ENCODE assay signal across 13 cellular contexts in genomic region chr17:27407916-27408846, GRCh38. TPM values are rescaled to one million over a fixed set of nuclear protein-coding genes. Genes with fewer than 3 reads are reported as not detected.
DNase-seq lines count a peak whose midpoint lies in the region; ATAC-seq, FAIRE-seq and TF ChIP-seq lines count a peak whose summit lies in the region.
"Had no signal": no experiment of that assay in that cellular context is flagged by ENCODE, and none has a peak within 500 bp of the region (broad histone marks: within the 10 kb centered on the region; RNA-seq: fewer than 3 reads in every experiment).

No MANE protein-coding gene starts in this region.

- no TSS peak for BruUV-seq in PC-9 (replicated peaks; lab: Mats Ljungman, UMichigan)

- no peaks in the 10 kb centered on the region for H3K9me2 ChIP-seq in PC-9 (ENCODE audit: insufficient read depth)

- no peak overlapping the region for H3K18ac ChIP-seq in H9 (ENCODE audit: insufficient read length, low read depth, low read length)

- H3K9ac ChIP-seq in H9 (ENCODE audit: extremely low read depth, insufficient read length, low read length), result no peak overlapping the region

- H2BK20ac ChIP-seq in H9 (ENCODE audit: low read depth, low read length, poor library complexity, severe bottlenecking), result no peak overlapping the region

- H3K36me3 ChIP-seq in PC-9 (ENCODE audit: low read depth) (no peaks in the 10 kb centered on the region), pancreas (no peaks in the 10 kb centered on the region)

- intact Hi-C loops in PC-9 (cut with micrococcal nuclease; ENCODE audit: unreplicated experiment) (no loop called here), pancreas (cut with DNase I) (no loop called here)

- H3K23me2 ChIP-seq in H9 (ENCODE audit: insufficient read length, low read depth, low read length, poor library complexity, severe bottlenecking), result no peaks in the 10 kb centered on the region

- no peaks in the 10 kb centered on the region for H3K9me3 ChIP-seq in PC-9 (ENCODE audit: insufficient read depth, low read depth)
- no peaks in the 10 kb centered on the region for H3K9me3 ChIP-seq in pancreas
- no peaks in the 10 kb centered on the region for H3K9me3 ChIP-seq in H9 (ENCODE audit: control insufficient read depth, low read depth, low read length)

- H3K23ac ChIP-seq in H9 (ENCODE audit: insufficient read length, low read depth, low read length), result no peak overlapping the region

- H3K4me2 ChIP-seq in PC-9 (no peak overlapping the region), H9 (ENCODE audit: insufficient read depth, insufficient read length, low read length) (no peak overlapping the region)

- DNase-seq in D721Med (ENCODE audit: insufficient read length, low spot score) (no peak), PC-9 (peak; percentile 43 to 53), fibroblast of gingiva (ENCODE audit: low read depth) (peak; percentile 71), pancreas (no peak), H9 (no peak), cerebellum (ENCODE audit: low spot score) (no peak)
- no peak for DNase-seq in activated effector memory CD4-positive, alpha-beta T cell treated with anti-CD3 and anti-CD28 coated beads, Interleukin-2, amount 50 U/mL, for 16 hours
- DNase-seq: activated effector memory CD4-positive, alpha-beta T cell treated with Interleukin-2 at 50 U/mL for 16 hours; NCI-H526 treated with DMSO at 0.1 percent for 48 hours had no signal

- H3K14ac ChIP-seq in H9 (ENCODE audit: insufficient read depth, low read length), result no peak overlapping the region; the same call in 1 of the 2 replicates

- H2BK5ac ChIP-seq in H9 (ENCODE audit: insufficient read length, low read length), result no peak overlapping the region

- H3K9me3 Mint-ChIP-seq in H9, result no peaks in the 10 kb centered on the region
- H3K9me3 Mint-ChIP-seq: memory B cell had no signal

- H3F3A ChIP-seq in PC-9 (ENCODE audit: insufficient read depth, low read depth), result no peaks in the 10 kb centered on the region

- H4K5ac ChIP-seq in H9 (ENCODE audit: insufficient read length, low read depth, low read length), result no peak overlapping the region

- no peak overlapping the region for H3K27ac ChIP-seq in PC-9
- H3K27ac ChIP-seq in pancreas, result no peak overlapping the region
- no peak overlapping the region for H3K27ac ChIP-seq in H9 (ENCODE audit: insufficient read length, low read depth, low read length)
- H3K27ac ChIP-seq: VCaP had no signal

- H3K4me1 ChIP-seq in PC-9 (replicated peaks; ENCODE audit: insufficient read depth) (peaks cover 9% of the 10 kb centered on the region; the same call in 1 of the 2 replicates), pancreas (peaks cover 0 to 5% (median 0%) of the 10 kb centered on the region in 3 donors), H9 (ENCODE audit: insufficient read depth, low read length) (no peaks in the 10 kb centered on the region)

- no peak overlapping the region for H2BK12ac ChIP-seq in H9 (ENCODE audit: insufficient read length, low read depth, low read length)

- H2BK15ac ChIP-seq in H9 (ENCODE audit: low read depth, low read length), result no peak overlapping the region

- H3K4me3 Mint-ChIP-seq in H9, result no peak overlapping the region
- H3K4me3 Mint-ChIP-seq: memory B cell had no signal

- no peak for FAIRE-seq in D721Med (lab: Jason Lieb, UNC)
- no peak for FAIRE-seq in pancreas (lab: Jason Lieb, UNC)
- FAIRE-seq: K562 had no signal

- ATAC-seq in pancreas, result peak in 3 of 4 donors; percentile 49 to 55 (median 52)
- ATAC-seq in HG03108 (IDR thresholded peaks at IDR 0.05; ENCODE audit: unreplicated experiment), result no peak
- ATAC-seq: K562 had no signal

- POLR2A ChIA-PET in PC-9 (lab: Charles Lee; ENCODE audit: unreplicated experiment), result no interaction called here

- no peak overlapping the region for H2BK120ac ChIP-seq in H9 (ENCODE audit: low read depth, low read length, poor library complexity, severe bottlenecking)

- H4K20me1 ChIP-seq in PC-9 (ENCODE audit: insufficient read depth) (no peaks in the 10 kb centered on the region), H9 (ENCODE audit: control insufficient read depth, insufficient read depth, insufficient read length) (no peaks in the 10 kb centered on the region)

- H3K4me1 Mint-ChIP-seq in H9, result peaks cover 17% of the 10 kb centered on the region in 2 experiments
- H3K4me1 Mint-ChIP-seq: memory B cell had no signal

- H3K36me3 Mint-ChIP-seq in H9 (ENCODE audit: insufficient read depth in 1 of 3, low read depth in 3 of 3), result no peaks in the 10 kb centered on the region
- H3K36me3 Mint-ChIP-seq: memory B cell had no signal

- no peak overlapping the region for H2AK5ac ChIP-seq in H9 (ENCODE audit: insufficient read length, low read length)

- H3K27ac Mint-ChIP-seq in H9, result no peak overlapping the region; a peak in 1 of 7 replicates
- H3K27ac Mint-ChIP-seq: memory B cell had no signal

- no peak overlapping the region for H3K4ac ChIP-seq in H9 (ENCODE audit: low read depth, low read length)

- WGBS in pancreas, 2 donors, result 55 to 60% methylated on average over 6 of the region's 6 CpGs
- no CpG with 5 or more reads among the region's 6 CpGs for WGBS in H9 (ENCODE audit: extremely low coverage, insufficient read length, low lambda C conversion rate)

- H3K79me2 ChIP-seq in PC-9 (ENCODE audit: low read depth) (no peaks in the 10 kb centered on the region), H9 (ENCODE audit: insufficient read depth, low read length) (no peaks in the 10 kb centered on the region)

- H4K91ac ChIP-seq in H9 (ENCODE audit: insufficient read length, low read depth, low read length), result no peak overlapping the region

- no peak overlapping the region for H3T11ph ChIP-seq in H9 (ENCODE audit: low read length)

- no peaks in the 10 kb centered on the region for H3K27me3 ChIP-seq in PC-9 (ENCODE audit: insufficient read depth, low read depth)
- no peaks in the 10 kb centered on the region for H3K27me3 ChIP-seq in pancreas
- H3K27me3 ChIP-seq in H9 (ENCODE audit: insufficient read depth, low read length), result no peaks in the 10 kb centered on the region

- H3K4me3 ChIP-seq in PC-9 (no peak overlapping the region), pancreas (no peak overlapping the region)
- H3K4me3 ChIP-seq: K562 had no signal

- no peak overlapping the region for H3K56ac ChIP-seq in H9 (ENCODE audit: insufficient read length, low read depth, low read length)

- peaks cover 46% of the 10 kb centered on the region for H3K27me3 Mint-ChIP-seq in H9 (ENCODE audit: low read depth)

- no peaks in the 10 kb centered on the region for H3K79me1 ChIP-seq in H9 (ENCODE audit: insufficient read depth, low read depth, low read length, poor library complexity, severe bottlenecking)

- TF ChIP-seq CTCF in D721Med (IDR thresholded peaks at IDR 0.05; ENCODE audit: insufficient read depth, missing control alignments), result peak; percentile 10
- no peak for TF ChIP-seq CTCF in PC-9 (conservative IDR thresholded peaks at IDR 0.05)
- no peak for TF ChIP-seq CTCF in pancreas (IDR thresholded peaks at IDR 0.05)
- no peak for TF ChIP-seq CTCF in H9 (conservative IDR thresholded peaks at IDR 0.05)

- CTCF ChIA-PET in PC-9 (lab: Charles Lee), result no interaction called here

- H2AFZ ChIP-seq in PC-9 (no peak overlapping the region), H9 (ENCODE audit: low read length) (no peak overlapping the region)

- H4K8ac ChIP-seq in H9 (replicated peaks; ENCODE audit: insufficient read length, low read depth, low read length), result no peak overlapping the region

RNA-seq across cellular contexts. Expression of gene KSR1, which starts 48.1 kb away (rescaled TPM):
- total RNA-seq in PC-9 (2021), result 19.1 and 24.6 TPM in 2 replicates
- total RNA-seq in pancreas, result 100 to 1,000 TPM in 4 of 6 donors, 10 to 100 TPM in 2; 68.2 to 134 (median 103) TPM
- 100 to 1,000 TPM in 1 of 2 donors, 10 to 100 TPM in 1; 98.3 to 139 TPM for polyA plus RNA-seq in pancreas
- total RNA-seq in H9 (2021), result 43.5 and 44.9 TPM in 2 replicates
- 43.8 TPM for total RNA-seq in cerebellum

Comparison
In these comparisons a context has a peak if more than half of its experiments do, and no peak if none do; other contexts are left out.
1. DNase-seq: peak in PC-9 (2 of 2) and fibroblast of gingiva (single experiment); none in D721Med (single experiment), pancreas (0 of 6), H9 (single experiment), activated effector memory CD4-positive, alpha-beta T cell treated with anti-CD3 and anti-CD28 coated beads, Interleukin-2, amount 50 U/mL, for 16 hours (single experiment) and cerebellum (single experiment).